ENCODE assay signal across 14 cellular contexts in genomic region chr2:131801210-131801744, GRCh38.
A peak's percentile ranks its signal among the peaks of the same experiment; 100 is the strongest.
DNase-seq lines count a peak whose midpoint lies in the region; ATAC-seq, FAIRE-seq and TF ChIP-seq lines count a peak whose summit lies in the region.
"Had no signal": no experiment of that assay in that cellular context is flagged by ENCODE, and none has a peak within 500 bp of the region (broad histone marks: within the 10 kb centered on the region; RNA-seq: fewer than 3 reads in every experiment).

No MANE protein-coding gene starts in this region.

- in situ Hi-C loops in GM13976 (cut with MboI; ENCODE audit: low sequenced_read_pairs, unreplicated experiment), result no loop called here

- no peak overlapping the region for H3K9ac ChIP-seq in astrocyte (ENCODE audit: low read length)

- H3K9me3 Mint-ChIP-seq in astrocyte (ENCODE audit: unreplicated experiment) (no peaks in the 10 kb centered on the region), osteocyte (ENCODE audit: unreplicated experiment) (no peaks in the 10 kb centered on the region)
- H3K9me3 Mint-ChIP-seq: activated T-cell treated with anti-CD3 and anti-CD28 coated beads, Interleukin-2, amount 50 U/mL, for 72 hours; naive B cell had no signal

- H3K4me3 Mint-ChIP-seq in astrocyte (ENCODE audit: unreplicated experiment), result no peak overlapping the region
- peak overlapping the region; percentile 26 for H3K4me3 Mint-ChIP-seq in osteocyte (ENCODE audit: unreplicated experiment)

- H3K4me3 ChIP-seq in astrocyte (ENCODE audit: insufficient read depth, low read depth, low read length) (no peak overlapping the region), gastroesophageal sphincter (peak overlapping the region in 1 of 2 donors; percentile 50)

- H3K4me2 ChIP-seq in astrocyte (ENCODE audit: low read length), result peak overlapping the region; percentile 91

- H3K27ac ChIP-seq in astrocyte (ENCODE audit: low read depth, low read length) (no peak overlapping the region), gastroesophageal sphincter (no peak overlapping the region)
- H3K27ac ChIP-seq: foreskin keratinocyte had no signal

- H3K27ac Mint-ChIP-seq in astrocyte (ENCODE audit: unreplicated experiment) (no peak overlapping the region), osteocyte (ENCODE audit: unreplicated experiment) (no peak overlapping the region)
- H3K27ac Mint-ChIP-seq: activated CD4-positive, alpha-beta T cell treated with anti-CD3 and anti-CD28 coated beads for 36 hours; activated T-cell treated with anti-CD3 and anti-CD28 coated beads, Interleukin-2, amount 50 U/mL, for 72 hours; CD4-positive, CD25-positive, alpha-beta regulatory T cell; naive B cell had no signal

- H4K20me1 ChIP-seq in astrocyte (ENCODE audit: insufficient read depth, low read length), result no peaks in the 10 kb centered on the region

- H3K36me3 ChIP-seq in astrocyte (ENCODE audit: insufficient read depth, low read length) (no peaks in the 10 kb centered on the region), gastroesophageal sphincter (no peaks in the 10 kb centered on the region)

- no peaks in the 10 kb centered on the region for H3K79me2 ChIP-seq in astrocyte (ENCODE audit: insufficient read depth, low read length)

- DNase-seq in GM13976 (ENCODE audit: low spot score), result peak; percentile 5
- peak; percentile 8 for DNase-seq in GM20000 (ENCODE audit: low spot score)
- no peak for DNase-seq in astrocyte (ENCODE audit: low read depth)
- DNase-seq in osteocyte (ENCODE audit: extremely low spot score, unreplicated experiment), result no peak
- no peak for DNase-seq in glomerular visceral epithelial cell (ENCODE audit: extremely low spot score)
- no peak for DNase-seq in stimulated activated CD4-positive, alpha-beta T cell treated with anti-CD3 and anti-CD28 coated beads, Interleukin-4, amount 100 ng/mL, for 24 hours
- no peak for DNase-seq in NCI-H2196 (lab: John Stamatoyannopoulos, UW; ENCODE audit: unreplicated experiment)
- DNase-seq: NCI-H187 treated with DMSO at 0.1 percent for 48 hours had no signal

- no peaks in the 10 kb centered on the region for H3K36me3 Mint-ChIP-seq in astrocyte (ENCODE audit: low read depth, unreplicated experiment)
- H3K36me3 Mint-ChIP-seq in osteocyte (ENCODE audit: unreplicated experiment), result no peaks in the 10 kb centered on the region
- H3K36me3 Mint-ChIP-seq: CD4-positive, CD25-positive, alpha-beta regulatory T cell; naive B cell had no signal

- no peak for ATAC-seq in gastroesophageal sphincter

- TF ChIP-seq EP300 in gastroesophageal sphincter (IDR thresholded peaks at IDR 0.05), result no peak

- H3K9me3 ChIP-seq in astrocyte (ENCODE audit: insufficient read depth, low read depth, low read length) (no peaks in the 10 kb centered on the region), gastroesophageal sphincter (no peaks in the 10 kb centered on the region)

- H3K4me1 ChIP-seq in astrocyte (ENCODE audit: insufficient read depth, low read length) (no peaks in the 10 kb centered on the region), gastroesophageal sphincter (peaks cover 0 to 19% (median 8%) of the 10 kb centered on the region in 3 donors)
- H3K4me1 ChIP-seq: foreskin keratinocyte had no signal

- no peaks in the 10 kb centered on the region for H3K27me3 ChIP-seq in astrocyte (ENCODE audit: insufficient read depth, low read length)
- H3K27me3 ChIP-seq in gastroesophageal sphincter, result peaks cover 6% of the 10 kb centered on the region
- H3K27me3 ChIP-seq: foreskin keratinocyte had no signal

- no peak for TF ChIP-seq CTCF in GM13976 (IDR thresholded peaks at IDR 0.05; ENCODE audit: borderline replicate concordance, control extremely low read depth, extremely low read depth, insufficient read depth, missing control alignments)
- no peak for TF ChIP-seq CTCF in GM20000 (IDR thresholded peaks at IDR 0.05; ENCODE audit: extremely low read depth, missing control alignments)
- no peak for TF ChIP-seq CTCF in astrocyte (IDR thresholded peaks at IDR 0.05; ENCODE audit: insufficient read depth, low read depth, low read length)
- no peak for TF ChIP-seq CTCF in osteocyte (IDR thresholded peaks at IDR 0.05)
- no peak for TF ChIP-seq CTCF in gastroesophageal sphincter (IDR thresholded peaks at IDR 0.05)

- no peak for FAIRE-seq in astrocyte (lab: Jason Lieb, UNC)

- TF ChIP-seq POLR2A in gastroesophageal sphincter (IDR thresholded peaks at IDR 0.05), result no peak

- no peak overlapping the region for H2AFZ ChIP-seq in astrocyte (ENCODE audit: low read depth, low read length)

- no CpG with 5 or more reads among the region's 42 CpGs for WGBS in gastroesophageal sphincter (ENCODE audit: low coverage in 1 of 2), 2 donors

- no peaks in the 10 kb centered on the region for H3K4me1 Mint-ChIP-seq in astrocyte (ENCODE audit: low read depth, unreplicated experiment)
- peaks cover 4% of the 10 kb centered on the region for H3K4me1 Mint-ChIP-seq in osteocyte (ENCODE audit: unreplicated experiment)
- H3K4me1 Mint-ChIP-seq: activated CD4-positive, alpha-beta T cell treated with anti-CD3 and anti-CD28 coated beads for 36 hours had no signal

- peaks cover 2% of the 10 kb centered on the region for H3K27me3 Mint-ChIP-seq in astrocyte (ENCODE audit: low read depth, unreplicated experiment)
- peaks cover 10% of the 10 kb centered on the region for H3K27me3 Mint-ChIP-seq in osteocyte (ENCODE audit: unreplicated experiment)
- H3K27me3 Mint-ChIP-seq: CD4-positive, CD25-positive, alpha-beta regulatory T cell had no signal

Comparison
In these comparisons a context has a peak if more than half of its experiments do, and no peak if none do; other contexts are left out.
1. DNase-seq: peak in GM13976 (single experiment) and GM20000 (single experiment); none in astrocyte (single experiment), osteocyte (single experiment), glomerular visceral epithelial cell (single experiment), stimulated activated CD4-positive, alpha-beta T cell treated with anti-CD3 and anti-CD28 coated beads, Interleukin-4, amount 100 ng/mL, for 24 hours (single experiment) and NCI-H2196 (single experiment).